Comparison of ENCODE assay signal across 28 cellular contexts in the genomic region with DNA sequence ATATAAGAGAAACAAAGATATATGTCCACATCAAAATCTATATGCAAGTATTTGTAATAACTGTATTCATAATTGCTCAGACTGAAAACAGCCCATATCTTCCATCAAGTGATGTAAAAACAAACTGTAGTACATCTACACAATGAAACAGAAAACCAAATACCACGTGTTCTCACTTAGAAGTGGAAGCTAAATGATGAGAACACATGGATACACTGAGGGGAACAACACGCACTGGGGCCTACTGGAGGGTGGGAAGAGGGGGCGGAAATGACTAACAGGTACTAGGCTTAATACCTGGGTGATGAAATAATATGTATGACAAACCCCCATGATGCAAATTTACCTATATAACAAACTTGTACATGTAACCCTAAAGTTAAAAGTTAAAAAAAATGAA. TPM values are rescaled to one million over a fixed set of nuclear protein-coding genes. Genes with fewer than 3 reads are reported as not detected.
A peak's percentile ranks its signal among the peaks of the same experiment; 100 is the strongest.
DNase-seq lines count a peak whose midpoint lies in the region; ATAC-seq lines count a peak whose summit lies in the region.
"Had no signal": no experiment of that assay in that cellular context is flagged by ENCODE, and none has a peak within 500 bp of the region (broad histone marks: within the 10 kb centered on the region; RNA-seq: fewer than 3 reads in every experiment).

No MANE protein-coding gene starts in this region.

- intact Hi-C loops in activated naive CD4-positive, alpha-beta T cell treated with anti-CD3 and anti-CD28 coated beads for 36 hours (cut with micrococcal nuclease), result loop anchor here (1.0 to 2.0 kb wide), 3 partner anchors 27 to 78 kb away; partner anchors contain the start of gene UBA6
- intact Hi-C loops in activated T-helper 2 cell treated with anti-CD3 and anti-CD28 coated beads, Interferon-gamma antibody, Interleukin-2, Interleukin-4, amounts not matched to agents 10 μg/mL and 5 μg/mL and 100 μg/mL, durations not matched to agents 14 hours and 24 hours and 36 hours (cut with micrococcal nuclease), result loop anchor here (1.0 to 5.0 kb wide), 3 partner anchors 27 to 111 kb away; partner anchors contain the start of genes CENPC and UBA6

- peak; percentile 58 for DNase-seq in activated naive CD4-positive, alpha-beta T cell treated with anti-CD3 and anti-CD28 coated beads for 36 hours
- DNase-seq in activated naive CD4-positive, alpha-beta T cell treated with anti-CD3 and anti-CD28 coated beads, Interleukin-2, amount 10 ng/mL, durations not matched to agents 7 days and 5 days, result no peak
- DNase-seq in activated T-helper 2 cell treated with anti-CD3 and anti-CD28 coated beads, Interferon-gamma antibody, Interleukin-2, Interleukin-4, amounts not matched to agents 10 μg/mL and 5 μg/mL and 100 μg/mL, durations not matched to agents 14 hours and 24 hours and 36 hours (ENCODE audit: low spot score), result no peak
- no peak for DNase-seq in epithelial cell of prostate (ENCODE audit: low read depth, low spot score)
- DNase-seq: activated CD8-positive, alpha-beta memory T cell treated with anti-CD3 and anti-CD28 coated beads, Interleukin-2, amount 50 U/mL, for 4 hours; aorta; Caco-2; effector memory CD8-positive, alpha-beta T cell; esophagus squamous epithelium; gastrocnemius medialis; GOT3; left colon; NCI-H446 treated with DMSO at 0.1 percent for 48 hours; right cardiac atrium; RPMI8226; spleen; T-cell; upper lobe of left lung had no signal

- H3K4me1 Mint-ChIP-seq in activated naive CD4-positive, alpha-beta T cell treated with anti-CD3 and anti-CD28 coated beads for 36 hours (ENCODE audit: low read depth), result peaks cover 25% of the 10 kb centered on the region
- no peaks in the 10 kb centered on the region for H3K4me1 Mint-ChIP-seq in activated naive CD4-positive, alpha-beta T cell treated with anti-CD3 and anti-CD28 coated beads, Interleukin-2, amount 10 ng/mL, durations not matched to agents 7 days and 5 days
- H3K4me1 Mint-ChIP-seq in activated T-helper 2 cell treated with anti-CD3 and anti-CD28 coated beads, Interferon-gamma antibody, Interleukin-2, Interleukin-4, amounts not matched to agents 10 μg/mL and 5 μg/mL and 100 μg/mL, durations not matched to agents 14 hours and 24 hours and 36 hours (ENCODE audit: low read depth), result peaks cover 10% of the 10 kb centered on the region
- peaks cover 34% of the 10 kb centered on the region for H3K4me1 Mint-ChIP-seq in stimulated activated naive CD8-positive, alpha-beta T cell treated with anti-CD3 and anti-CD28 coated beads, Interleukin-15, Interleukin-2, amounts not matched to agents 100 ng/mL and 50 ng/mL, for 24 hours (ENCODE audit: low read depth)
- H3K4me1 Mint-ChIP-seq: neural progenitor cell had no signal

- CTCF ChIA-PET in activated naive CD4-positive, alpha-beta T cell treated with anti-CD3 and anti-CD28 coated beads for 36 hours (lab: Charles Lee), result interaction anchor here (1.1 kb wide), 1 partner anchor 115 kb away, joined by 4 read pairs; no protein-coding TSS in a partner anchor
- CTCF ChIA-PET in activated naive CD4-positive, alpha-beta T cell treated with anti-CD3 and anti-CD28 coated beads, Interleukin-2, amount 10 ng/mL, durations not matched to agents 7 days and 5 days (lab: Charles Lee), result no interaction called here

- no peak overlapping the region for H3K27ac Mint-ChIP-seq in activated naive CD4-positive, alpha-beta T cell treated with anti-CD3 and anti-CD28 coated beads for 36 hours
- H3K27ac Mint-ChIP-seq in activated naive CD4-positive, alpha-beta T cell treated with anti-CD3 and anti-CD28 coated beads, Interleukin-2, amount 10 ng/mL, durations not matched to agents 7 days and 5 days, result no peak overlapping the region
- peak overlapping the region; percentile 35 for H3K27ac Mint-ChIP-seq in activated T-helper 2 cell treated with anti-CD3 and anti-CD28 coated beads, Interferon-gamma antibody, Interleukin-2, Interleukin-4, amounts not matched to agents 10 μg/mL and 5 μg/mL and 100 μg/mL, durations not matched to agents 14 hours and 24 hours and 36 hours
- H3K27ac Mint-ChIP-seq in stimulated activated naive CD8-positive, alpha-beta T cell treated with anti-CD3 and anti-CD28 coated beads, Interleukin-15, Interleukin-2, amounts not matched to agents 100 ng/mL and 50 ng/mL, for 24 hours, result peak overlapping the region; percentile 88
- H3K27ac Mint-ChIP-seq: neural progenitor cell, T-cell had no signal

- H3K4me3 Mint-ChIP-seq in activated naive CD4-positive, alpha-beta T cell treated with anti-CD3 and anti-CD28 coated beads for 36 hours, result no peak overlapping the region
- no peak overlapping the region for H3K4me3 Mint-ChIP-seq in activated naive CD4-positive, alpha-beta T cell treated with anti-CD3 and anti-CD28 coated beads, Interleukin-2, amount 10 ng/mL, durations not matched to agents 7 days and 5 days
- no peak overlapping the region for H3K4me3 Mint-ChIP-seq in activated T-helper 2 cell treated with anti-CD3 and anti-CD28 coated beads, Interferon-gamma antibody, Interleukin-2, Interleukin-4, amounts not matched to agents 10 μg/mL and 5 μg/mL and 100 μg/mL, durations not matched to agents 14 hours and 24 hours and 36 hours (ENCODE audit: low read depth)
- no peak overlapping the region for H3K4me3 Mint-ChIP-seq in stimulated activated naive CD8-positive, alpha-beta T cell treated with anti-CD3 and anti-CD28 coated beads, Interleukin-15, Interleukin-2, amounts not matched to agents 100 ng/mL and 50 ng/mL, for 24 hours
- H3K4me3 Mint-ChIP-seq: effector memory CD8-positive, alpha-beta T cell; neural progenitor cell; T-cell had no signal

- H3K9me3 Mint-ChIP-seq in activated naive CD4-positive, alpha-beta T cell treated with anti-CD3 and anti-CD28 coated beads for 36 hours, result peaks cover 26% of the 10 kb centered on the region
- H3K9me3 Mint-ChIP-seq in activated naive CD4-positive, alpha-beta T cell treated with anti-CD3 and anti-CD28 coated beads, Interleukin-2, amount 10 ng/mL, durations not matched to agents 7 days and 5 days, result peaks cover 24% of the 10 kb centered on the region
- H3K9me3 Mint-ChIP-seq in activated T-helper 2 cell treated with anti-CD3 and anti-CD28 coated beads, Interferon-gamma antibody, Interleukin-2, Interleukin-4, amounts not matched to agents 10 μg/mL and 5 μg/mL and 100 μg/mL, durations not matched to agents 14 hours and 24 hours and 36 hours, result peaks cover 68% of the 10 kb centered on the region
- H3K9me3 Mint-ChIP-seq in stimulated activated naive CD8-positive, alpha-beta T cell treated with anti-CD3 and anti-CD28 coated beads, Interleukin-15, Interleukin-2, amounts not matched to agents 100 ng/mL and 50 ng/mL, for 24 hours, result peaks cover 14% of the 10 kb centered on the region

- no peaks in the 10 kb centered on the region for H3K27me3 Mint-ChIP-seq in activated naive CD4-positive, alpha-beta T cell treated with anti-CD3 and anti-CD28 coated beads for 36 hours (ENCODE audit: low read depth)
- no peaks in the 10 kb centered on the region for H3K27me3 Mint-ChIP-seq in activated naive CD4-positive, alpha-beta T cell treated with anti-CD3 and anti-CD28 coated beads, Interleukin-2, amount 10 ng/mL, durations not matched to agents 7 days and 5 days
- no peaks in the 10 kb centered on the region for H3K27me3 Mint-ChIP-seq in activated T-helper 2 cell treated with anti-CD3 and anti-CD28 coated beads, Interferon-gamma antibody, Interleukin-2, Interleukin-4, amounts not matched to agents 10 μg/mL and 5 μg/mL and 100 μg/mL, durations not matched to agents 14 hours and 24 hours and 36 hours (ENCODE audit: low read depth)
- no peaks in the 10 kb centered on the region for H3K27me3 Mint-ChIP-seq in stimulated activated naive CD8-positive, alpha-beta T cell treated with anti-CD3 and anti-CD28 coated beads, Interleukin-15, Interleukin-2, amounts not matched to agents 100 ng/mL and 50 ng/mL, for 24 hours
- H3K27me3 Mint-ChIP-seq: effector memory CD8-positive, alpha-beta T cell; T-cell had no signal

- H3K36me3 Mint-ChIP-seq in activated naive CD4-positive, alpha-beta T cell treated with anti-CD3 and anti-CD28 coated beads for 36 hours (ENCODE audit: low read depth), result peaks cover 77% of the 10 kb centered on the region
- peaks cover 86% of the 10 kb centered on the region for H3K36me3 Mint-ChIP-seq in activated naive CD4-positive, alpha-beta T cell treated with anti-CD3 and anti-CD28 coated beads, Interleukin-2, amount 10 ng/mL, durations not matched to agents 7 days and 5 days
- H3K36me3 Mint-ChIP-seq in activated T-helper 2 cell treated with anti-CD3 and anti-CD28 coated beads, Interferon-gamma antibody, Interleukin-2, Interleukin-4, amounts not matched to agents 10 μg/mL and 5 μg/mL and 100 μg/mL, durations not matched to agents 14 hours and 24 hours and 36 hours (ENCODE audit: low read depth), result peaks cover 90% of the 10 kb centered on the region
- peaks cover 92% of the 10 kb centered on the region for H3K36me3 Mint-ChIP-seq in stimulated activated naive CD8-positive, alpha-beta T cell treated with anti-CD3 and anti-CD28 coated beads, Interleukin-15, Interleukin-2, amounts not matched to agents 100 ng/mL and 50 ng/mL, for 24 hours (ENCODE audit: low read depth)

- no peak for ATAC-seq in GM18873 (IDR thresholded peaks at IDR 0.05; ENCODE audit: low FRiP score, unreplicated experiment)
- no peak for ATAC-seq in HG02970 (IDR thresholded peaks at IDR 0.05; ENCODE audit: low FRiP score, unreplicated experiment)
- ATAC-seq: effector memory CD8-positive, alpha-beta T cell; gastrocnemius medialis; left colon; right cardiac atrium; T-cell had no signal

- H3K27ac ChIP-seq in epithelial cell of prostate, result peak overlapping the region; percentile 5
- H3K27ac ChIP-seq: C4-2B, coronary artery, esophagus squamous epithelium, gastrocnemius medialis, hepatocyte, HL-60, neural progenitor cell, parathyroid adenoma, SJSA1, spleen, upper lobe of left lung had no signal

RNA-seq across cellular contexts. Expression of gene UBA6, which starts 42.7 kb away (rescaled TPM):
- 10 to 100 TPM; 71.6 to 79.5 TPM for total RNA-seq in activated naive CD4-positive, alpha-beta T cell treated with anti-CD3 and anti-CD28 coated beads for 36 hours
- total RNA-seq in activated T-helper 2 cell treated with anti-CD3 and anti-CD28 coated beads, Interferon-gamma antibody, Interleukin-2, Interleukin-4, amounts not matched to agents 10 μg/mL and 5 μg/mL and 100 μg/mL, durations not matched to agents 14 hours and 24 hours and 36 hours, result 84.8 and 88.4 TPM in 2 replicates

Comparison
In these comparisons a context has a peak if more than half of its experiments do, and no peak if none do; other contexts are left out.
1. H3K27ac Mint-ChIP-seq: peak in activated T-helper 2 cell treated with anti-CD3 and anti-CD28 coated beads, Interferon-gamma antibody, Interleukin-2, Interleukin-4, amounts not matched to agents 10 μg/mL and 5 μg/mL and 100 μg/mL, durations not matched to agents 14 hours and 24 hours and 36 hours (single experiment) and stimulated activated naive CD8-positive, alpha-beta T cell treated with anti-CD3 and anti-CD28 coated beads, Interleukin-15, Interleukin-2, amounts not matched to agents 100 ng/mL and 50 ng/mL, for 24 hours (single experiment); none in activated naive CD4-positive, alpha-beta T cell treated with anti-CD3 and anti-CD28 coated beads for 36 hours (single experiment) and activated naive CD4-positive, alpha-beta T cell treated with anti-CD3 and anti-CD28 coated beads, Interleukin-2, amount 10 ng/mL, durations not matched to agents 7 days and 5 days (single experiment).